In the genomic region with DNA sequence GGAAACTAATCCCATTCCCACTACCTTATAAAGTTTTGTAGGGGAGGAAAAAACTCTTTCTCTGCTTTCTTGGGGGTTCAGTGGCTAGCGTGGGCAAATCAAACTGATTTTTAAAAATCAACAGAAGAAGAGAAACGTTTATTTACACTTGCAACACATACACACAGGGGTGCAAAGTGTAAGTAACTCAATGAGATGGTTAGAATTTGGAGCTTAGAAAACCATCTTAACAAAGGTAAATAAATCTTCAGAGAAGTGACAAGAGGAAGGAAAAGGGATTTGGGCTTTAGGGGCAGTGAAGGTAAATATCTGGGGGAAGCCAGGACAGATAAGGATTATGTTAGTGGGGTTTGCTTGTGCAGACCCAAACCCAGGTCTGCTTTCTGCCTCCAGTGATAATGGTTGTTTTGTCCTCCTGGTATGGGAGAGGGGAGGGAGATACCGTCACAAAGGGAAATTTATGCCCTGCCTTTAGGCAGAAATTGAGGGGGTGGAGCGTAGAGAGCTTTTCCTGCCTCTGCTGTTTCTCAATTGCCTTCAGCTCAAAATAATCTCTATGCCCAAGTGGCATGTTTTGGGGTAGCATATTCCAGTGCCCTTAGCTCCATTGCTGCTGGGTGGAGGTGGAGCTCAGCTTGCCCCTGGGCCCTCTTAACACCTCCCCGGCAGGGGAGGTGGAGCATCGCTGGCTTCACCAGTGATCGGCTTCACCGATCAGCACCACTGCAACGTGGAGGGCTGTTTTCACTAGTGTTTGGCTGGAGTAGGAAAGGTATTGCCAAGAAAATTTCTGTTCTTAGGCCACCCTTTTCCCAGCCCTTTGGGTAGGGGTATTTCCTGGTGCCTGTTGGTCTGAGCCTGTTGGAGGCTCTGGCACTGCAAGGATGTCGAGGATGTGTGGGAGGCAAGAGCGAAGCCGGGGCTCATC, we compare ENCODE assay signal across 1 cellular context.
TF ChIP-seq lines count a peak whose summit lies in the region.

No MANE protein-coding gene starts in this region.

TF ChIP-seq in HepG2, 621 proteins besides CTCF, POLR2A, EP300 and RAD21 (continued from another document and continues in another):
- TF ChIP-seq, protein P1, sequence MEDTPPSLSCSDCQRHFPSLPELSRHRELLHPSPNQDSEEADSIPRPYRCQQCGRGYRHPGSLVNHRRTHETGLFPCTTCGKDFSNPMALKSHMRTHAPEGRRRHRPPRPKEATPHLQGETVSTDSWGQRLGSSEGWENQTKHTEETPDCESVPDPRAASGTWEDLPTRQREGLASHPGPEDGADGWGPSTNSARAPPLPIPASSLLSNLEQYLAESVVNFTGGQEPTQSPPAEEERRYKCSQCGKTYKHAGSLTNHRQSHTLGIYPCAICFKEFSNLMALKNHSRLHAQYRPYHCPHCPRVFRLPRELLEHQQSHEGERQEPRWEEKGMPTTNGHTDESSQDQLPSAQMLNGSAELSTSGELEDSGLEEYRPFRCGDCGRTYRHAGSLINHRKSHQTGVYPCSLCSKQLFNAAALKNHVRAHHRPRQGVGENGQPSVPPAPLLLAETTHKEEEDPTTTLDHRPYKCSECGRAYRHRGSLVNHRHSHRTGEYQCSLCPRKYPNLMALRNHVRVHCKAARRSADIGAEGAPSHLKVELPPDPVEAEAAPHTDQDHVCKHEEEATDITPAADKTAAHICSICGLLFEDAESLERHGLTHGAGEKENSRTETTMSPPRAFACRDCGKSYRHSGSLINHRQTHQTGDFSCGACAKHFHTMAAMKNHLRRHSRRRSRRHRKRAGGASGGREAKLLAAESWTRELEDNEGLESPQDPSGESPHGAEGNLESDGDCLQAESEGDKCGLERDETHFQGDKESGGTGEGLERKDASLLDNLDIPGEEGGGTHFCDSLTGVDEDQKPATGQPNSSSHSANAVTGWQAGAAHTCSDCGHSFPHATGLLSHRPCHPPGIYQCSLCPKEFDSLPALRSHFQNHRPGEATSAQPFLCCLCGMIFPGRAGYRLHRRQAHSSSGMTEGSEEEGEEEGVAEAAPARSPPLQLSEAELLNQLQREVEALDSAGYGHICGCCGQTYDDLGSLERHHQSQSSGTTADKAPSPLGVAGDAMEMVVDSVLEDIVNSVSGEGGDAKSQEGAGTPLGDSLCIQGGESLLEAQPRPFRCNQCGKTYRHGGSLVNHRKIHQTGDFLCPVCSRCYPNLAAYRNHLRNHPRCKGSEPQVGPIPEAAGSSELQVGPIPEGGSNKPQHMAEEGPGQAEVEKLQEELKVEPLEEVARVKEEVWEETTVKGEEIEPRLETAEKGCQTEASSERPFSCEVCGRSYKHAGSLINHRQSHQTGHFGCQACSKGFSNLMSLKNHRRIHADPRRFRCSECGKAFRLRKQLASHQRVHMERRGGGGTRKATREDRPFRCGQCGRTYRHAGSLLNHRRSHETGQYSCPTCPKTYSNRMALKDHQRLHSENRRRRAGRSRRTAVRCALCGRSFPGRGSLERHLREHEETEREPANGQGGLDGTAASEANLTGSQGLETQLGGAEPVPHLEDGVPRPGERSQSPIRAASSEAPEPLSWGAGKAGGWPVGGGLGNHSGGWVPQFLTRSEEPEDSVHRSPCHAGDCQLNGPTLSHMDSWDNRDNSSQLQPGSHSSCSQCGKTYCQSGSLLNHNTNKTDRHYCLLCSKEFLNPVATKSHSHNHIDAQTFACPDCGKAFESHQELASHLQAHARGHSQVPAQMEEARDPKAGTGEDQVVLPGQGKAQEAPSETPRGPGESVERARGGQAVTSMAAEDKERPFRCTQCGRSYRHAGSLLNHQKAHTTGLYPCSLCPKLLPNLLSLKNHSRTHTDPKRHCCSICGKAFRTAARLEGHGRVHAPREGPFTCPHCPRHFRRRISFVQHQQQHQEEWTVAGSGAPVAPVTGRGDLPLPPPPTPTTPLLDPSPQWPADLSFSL (CRISPR knock-in tag; IDR thresholded peaks at IDR 0.05) = no peak
- TF ChIP-seq, protein P2, sequence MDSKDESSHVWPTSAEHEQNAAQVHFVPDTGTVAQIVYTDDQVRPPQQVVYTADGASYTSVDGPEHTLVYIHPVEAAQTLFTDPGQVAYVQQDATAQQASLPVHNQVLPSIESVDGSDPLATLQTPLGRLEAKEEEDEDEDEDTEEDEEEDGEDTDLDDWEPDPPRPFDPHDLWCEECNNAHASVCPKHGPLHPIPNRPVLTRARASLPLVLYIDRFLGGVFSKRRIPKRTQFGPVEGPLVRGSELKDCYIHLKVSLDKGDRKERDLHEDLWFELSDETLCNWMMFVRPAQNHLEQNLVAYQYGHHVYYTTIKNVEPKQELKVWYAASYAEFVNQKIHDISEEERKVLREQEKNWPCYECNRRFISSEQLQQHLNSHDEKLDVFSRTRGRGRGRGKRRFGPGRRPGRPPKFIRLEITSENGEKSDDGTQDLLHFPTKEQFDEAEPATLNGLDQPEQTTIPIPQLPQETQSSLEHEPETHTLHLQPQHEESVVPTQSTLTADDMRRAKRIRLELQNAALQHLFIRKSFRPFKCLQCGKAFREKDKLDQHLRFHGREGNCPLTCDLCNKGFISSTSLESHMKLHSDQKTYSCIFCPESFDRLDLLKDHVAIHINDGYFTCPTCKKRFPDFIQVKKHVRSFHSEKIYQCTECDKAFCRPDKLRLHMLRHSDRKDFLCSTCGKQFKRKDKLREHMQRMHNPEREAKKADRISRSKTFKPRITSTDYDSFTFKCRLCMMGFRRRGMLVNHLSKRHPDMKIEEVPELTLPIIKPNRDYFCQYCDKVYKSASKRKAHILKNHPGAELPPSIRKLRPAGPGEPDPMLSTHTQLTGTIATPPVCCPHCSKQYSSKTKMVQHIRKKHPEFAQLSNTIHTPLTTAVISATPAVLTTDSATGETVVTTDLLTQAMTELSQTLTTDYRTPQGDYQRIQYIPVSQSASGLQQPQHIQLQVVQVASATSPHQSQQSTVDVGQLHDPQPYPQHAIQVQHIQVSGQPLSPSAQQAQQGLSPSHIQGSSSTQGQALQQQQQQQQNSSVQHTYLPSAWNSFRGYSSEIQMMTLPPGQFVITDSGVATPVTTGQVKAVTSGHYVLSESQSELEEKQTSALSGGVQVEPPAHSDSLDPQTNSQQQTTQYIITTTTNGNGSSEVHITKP (CRISPR knock-in tag; IDR thresholded peaks at IDR 0.05; ENCODE audit: low read depth) = no peak
- TF ChIP-seq, protein P3, sequence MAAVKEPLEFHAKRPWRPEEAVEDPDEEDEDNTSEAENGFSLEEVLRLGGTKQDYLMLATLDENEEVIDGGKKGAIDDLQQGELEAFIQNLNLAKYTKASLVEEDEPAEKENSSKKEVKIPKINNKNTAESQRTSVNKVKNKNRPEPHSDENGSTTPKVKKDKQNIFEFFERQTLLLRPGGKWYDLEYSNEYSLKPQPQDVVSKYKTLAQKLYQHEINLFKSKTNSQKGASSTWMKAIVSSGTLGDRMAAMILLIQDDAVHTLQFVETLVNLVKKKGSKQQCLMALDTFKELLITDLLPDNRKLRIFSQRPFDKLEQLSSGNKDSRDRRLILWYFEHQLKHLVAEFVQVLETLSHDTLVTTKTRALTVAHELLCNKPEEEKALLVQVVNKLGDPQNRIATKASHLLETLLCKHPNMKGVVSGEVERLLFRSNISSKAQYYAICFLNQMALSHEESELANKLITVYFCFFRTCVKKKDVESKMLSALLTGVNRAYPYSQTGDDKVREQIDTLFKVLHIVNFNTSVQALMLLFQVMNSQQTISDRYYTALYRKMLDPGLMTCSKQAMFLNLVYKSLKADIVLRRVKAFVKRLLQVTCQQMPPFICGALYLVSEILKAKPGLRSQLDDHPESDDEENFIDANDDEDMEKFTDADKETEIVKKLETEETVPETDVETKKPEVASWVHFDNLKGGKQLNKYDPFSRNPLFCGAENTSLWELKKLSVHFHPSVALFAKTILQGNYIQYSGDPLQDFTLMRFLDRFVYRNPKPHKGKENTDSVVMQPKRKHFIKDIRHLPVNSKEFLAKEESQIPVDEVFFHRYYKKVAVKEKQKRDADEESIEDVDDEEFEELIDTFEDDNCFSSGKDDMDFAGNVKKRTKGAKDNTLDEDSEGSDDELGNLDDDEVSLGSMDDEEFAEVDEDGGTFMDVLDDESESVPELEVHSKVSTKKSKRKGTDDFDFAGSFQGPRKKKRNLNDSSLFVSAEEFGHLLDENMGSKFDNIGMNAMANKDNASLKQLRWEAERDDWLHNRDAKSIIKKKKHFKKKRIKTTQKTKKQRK (IDR thresholded peaks at IDR 0.05; ENCODE audit: low read length) = no peak
- TF ChIP-seq ZNF724P (CRISPR knock-in tag; IDR thresholded peaks at IDR 0.05; ENCODE audit: borderline replicate concordance) (no peak), ISL2 (CRISPR knock-in tag; IDR thresholded peaks at IDR 0.05) (peak; percentile 84), EED (CRISPR knock-in tag; IDR thresholded peaks at IDR 0.05) (no peak), CEBPB (IDR thresholded peaks at IDR 0.05; ENCODE audit: borderline replicate concordance, low read depth, low read length) (peak; percentile 58; the same call in 1 of the 2 replicates)
- TF ChIP-seq, protein P4, sequence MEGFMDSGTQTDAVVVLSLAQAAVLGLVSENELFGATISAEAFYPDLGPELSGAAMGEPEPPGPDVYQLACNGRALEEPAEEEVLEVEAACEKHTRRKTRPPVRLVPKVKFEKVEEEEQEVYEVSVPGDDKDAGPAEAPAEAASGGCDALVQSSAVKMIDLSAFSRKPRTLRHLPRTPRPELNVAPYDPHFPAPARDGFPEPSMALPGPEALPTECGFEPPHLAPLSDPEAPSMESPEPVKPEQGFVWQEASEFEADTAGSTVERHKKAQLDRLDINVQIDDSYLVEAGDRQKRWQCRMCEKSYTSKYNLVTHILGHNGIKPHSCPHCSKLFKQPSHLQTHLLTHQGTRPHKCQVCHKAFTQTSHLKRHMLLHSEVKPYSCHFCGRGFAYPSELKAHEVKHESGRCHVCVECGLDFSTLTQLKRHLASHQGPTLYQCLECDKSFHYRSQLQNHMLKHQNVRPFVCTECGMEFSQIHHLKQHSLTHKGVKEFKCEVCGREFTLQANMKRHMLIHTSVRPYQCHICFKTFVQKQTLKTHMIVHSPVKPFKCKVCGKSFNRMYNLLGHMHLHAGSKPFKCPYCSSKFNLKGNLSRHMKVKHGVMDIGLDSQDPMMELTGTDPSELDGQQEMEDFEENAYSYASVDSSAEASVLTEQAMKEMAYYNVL (CRISPR knock-in tag; IDR thresholded peaks at IDR 0.05; ENCODE audit: borderline replicate concordance) = peak; percentile 33; the same call in 1 of the 2 replicates
- TF ChIP-seq, protein P5, sequence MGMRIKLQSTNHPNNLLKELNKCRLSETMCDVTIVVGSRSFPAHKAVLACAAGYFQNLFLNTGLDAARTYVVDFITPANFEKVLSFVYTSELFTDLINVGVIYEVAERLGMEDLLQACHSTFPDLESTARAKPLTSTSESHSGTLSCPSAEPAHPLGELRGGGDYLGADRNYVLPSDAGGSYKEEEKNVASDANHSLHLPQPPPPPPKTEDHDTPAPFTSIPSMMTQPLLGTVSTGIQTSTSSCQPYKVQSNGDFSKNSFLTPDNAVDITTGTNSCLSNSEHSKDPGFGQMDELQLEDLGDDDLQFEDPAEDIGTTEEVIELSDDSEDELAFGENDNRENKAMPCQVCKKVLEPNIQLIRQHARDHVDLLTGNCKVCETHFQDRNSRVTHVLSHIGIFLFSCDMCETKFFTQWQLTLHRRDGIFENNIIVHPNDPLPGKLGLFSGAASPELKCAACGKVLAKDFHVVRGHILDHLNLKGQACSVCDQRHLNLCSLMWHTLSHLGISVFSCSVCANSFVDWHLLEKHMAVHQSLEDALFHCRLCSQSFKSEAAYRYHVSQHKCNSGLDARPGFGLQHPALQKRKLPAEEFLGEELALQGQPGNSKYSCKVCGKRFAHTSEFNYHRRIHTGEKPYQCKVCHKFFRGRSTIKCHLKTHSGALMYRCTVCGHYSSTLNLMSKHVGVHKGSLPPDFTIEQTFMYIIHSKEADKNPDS (CRISPR knock-in tag; IDR thresholded peaks at IDR 0.05) = no peak
- TF ChIP-seq, protein P6, sequence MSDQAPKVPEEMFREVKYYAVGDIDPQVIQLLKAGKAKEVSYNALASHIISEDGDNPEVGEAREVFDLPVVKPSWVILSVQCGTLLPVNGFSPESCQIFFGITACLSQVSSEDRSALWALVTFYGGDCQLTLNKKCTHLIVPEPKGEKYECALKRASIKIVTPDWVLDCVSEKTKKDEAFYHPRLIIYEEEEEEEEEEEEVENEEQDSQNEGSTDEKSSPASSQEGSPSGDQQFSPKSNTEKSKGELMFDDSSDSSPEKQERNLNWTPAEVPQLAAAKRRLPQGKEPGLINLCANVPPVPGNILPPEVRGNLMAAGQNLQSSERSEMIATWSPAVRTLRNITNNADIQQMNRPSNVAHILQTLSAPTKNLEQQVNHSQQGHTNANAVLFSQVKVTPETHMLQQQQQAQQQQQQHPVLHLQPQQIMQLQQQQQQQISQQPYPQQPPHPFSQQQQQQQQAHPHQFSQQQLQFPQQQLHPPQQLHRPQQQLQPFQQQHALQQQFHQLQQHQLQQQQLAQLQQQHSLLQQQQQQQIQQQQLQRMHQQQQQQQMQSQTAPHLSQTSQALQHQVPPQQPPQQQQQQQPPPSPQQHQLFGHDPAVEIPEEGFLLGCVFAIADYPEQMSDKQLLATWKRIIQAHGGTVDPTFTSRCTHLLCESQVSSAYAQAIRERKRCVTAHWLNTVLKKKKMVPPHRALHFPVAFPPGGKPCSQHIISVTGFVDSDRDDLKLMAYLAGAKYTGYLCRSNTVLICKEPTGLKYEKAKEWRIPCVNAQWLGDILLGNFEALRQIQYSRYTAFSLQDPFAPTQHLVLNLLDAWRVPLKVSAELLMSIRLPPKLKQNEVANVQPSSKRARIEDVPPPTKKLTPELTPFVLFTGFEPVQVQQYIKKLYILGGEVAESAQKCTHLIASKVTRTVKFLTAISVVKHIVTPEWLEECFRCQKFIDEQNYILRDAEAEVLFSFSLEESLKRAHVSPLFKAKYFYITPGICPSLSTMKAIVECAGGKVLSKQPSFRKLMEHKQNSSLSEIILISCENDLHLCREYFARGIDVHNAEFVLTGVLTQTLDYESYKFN (CRISPR knock-in tag; conservative IDR thresholded peaks at IDR 0.05) = peak; percentile 98
